ENCODE assay signal across 13 cellular contexts in the genomic region with DNA sequence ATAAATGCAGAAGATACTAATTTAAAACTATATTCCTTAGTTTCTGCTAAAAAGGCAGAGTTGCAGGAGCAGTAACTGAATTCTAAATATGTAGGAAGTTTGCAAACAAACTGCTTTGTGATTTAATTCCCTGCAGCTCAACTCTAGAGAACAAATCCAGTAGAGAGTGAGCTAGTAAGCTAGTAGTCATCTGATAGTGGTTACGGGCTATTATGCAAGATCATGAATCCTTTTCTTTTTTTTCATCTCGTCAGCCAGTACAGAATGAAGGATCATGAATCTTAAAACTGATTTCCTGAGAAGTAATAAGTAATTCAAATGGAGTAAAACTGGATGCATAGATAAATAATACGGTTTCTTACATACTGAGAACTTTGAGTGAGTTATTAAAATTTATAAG. TPM values are rescaled to one million over a fixed set of nuclear protein-coding genes. Genes with fewer than 3 reads are reported as not detected.
DNase-seq lines count a peak whose midpoint lies in the region; TF ChIP-seq lines count a peak whose summit lies in the region.
"Had no signal": no experiment of that assay in that cellular context is flagged by ENCODE, and none has a peak within 500 bp of the region (broad histone marks: within the 10 kb centered on the region; RNA-seq: fewer than 3 reads in every experiment).

No MANE protein-coding gene starts in this region.

- no peak for TF ChIP-seq CTCF in AG09319 (IDR thresholded peaks at IDR 0.05; ENCODE audit: low read depth, low read length)
- TF ChIP-seq CTCF in fibroblast of pulmonary artery (IDR thresholded peaks at IDR 0.05; ENCODE audit: low read length, missing control alignments), result no peak
- TF ChIP-seq CTCF in endodermal cell (conservative IDR thresholded peaks at IDR 0.05), result no peak

- H3K9me3 Mint-ChIP-seq in endodermal cell, result no peaks in the 10 kb centered on the region
- H3K9me3 Mint-ChIP-seq: activated naive CD4-positive, alpha-beta T cell treated with anti-CD3 and anti-CD28 coated beads for 36 hours; CD4-positive, alpha-beta memory T cell; natural killer cell treated with Interleukin-12 subunit alpha and Interleukin-12 subunit beta and Interleukin-15 and Interleukin-18, amount 100 ng/mL, for 72 hours had no signal

- H3K36me3 Mint-ChIP-seq in endodermal cell (ENCODE audit: low read depth), result peaks cover 16% of the 10 kb centered on the region

- whole genome bisulfite sequencing in endodermal cell (ENCODE audit: insufficient coverage in 1 of 2, insufficient read length in 1 of 2), 2 experiments, result 97% methylated on average over 3 of the region's 3 CpGs

- peaks cover 36% of the 10 kb centered on the region for H3K36me3 ChIP-seq in endodermal cell (ENCODE audit: control insufficient read depth, insufficient read depth, low read length)

- H3K9ac ChIP-seq in endodermal cell (ENCODE audit: extremely low read depth, low read length, poor library complexity, severe bottlenecking), result no peak overlapping the region

- peaks cover 12% of the 10 kb centered on the region for H3K4me1 Mint-ChIP-seq in endodermal cell

- H3K4me3 ChIP-seq in fibroblast of pulmonary artery (replicated peaks; ENCODE audit: low read depth, low read length) (no peak overlapping the region), endodermal cell (ENCODE audit: low read length) (no peak overlapping the region)
- H3K4me3 ChIP-seq: gastroesophageal sphincter, skin epidermis had no signal

- H3K9me3 ChIP-seq in endodermal cell (ENCODE audit: control insufficient read depth, low read length), result no peaks in the 10 kb centered on the region
- H3K9me3 ChIP-seq: gastroesophageal sphincter had no signal

- H3K4me1 ChIP-seq in endodermal cell (ENCODE audit: control insufficient read depth, insufficient read depth, low read length), result peaks cover 4% of the 10 kb centered on the region

- H3K27me3 Mint-ChIP-seq in endodermal cell (ENCODE audit: insufficient read depth), result no peaks in the 10 kb centered on the region
- H3K27me3 Mint-ChIP-seq: CD4-positive, alpha-beta memory T cell; natural killer cell treated with Interleukin-12 subunit alpha and Interleukin-12 subunit beta and Interleukin-15 and Interleukin-18, amount 100 ng/mL, for 72 hours had no signal

- no peak overlapping the region for H3K27ac ChIP-seq in endodermal cell (ENCODE audit: low read depth, low read length)
- H3K27ac ChIP-seq: gastroesophageal sphincter had no signal

- no peak overlapping the region for H3K27ac Mint-ChIP-seq in endodermal cell
- H3K27ac Mint-ChIP-seq: activated naive CD4-positive, alpha-beta T cell treated with anti-CD3 and anti-CD28 coated beads for 36 hours; natural killer cell treated with Interleukin-12 subunit alpha and Interleukin-12 subunit beta and Interleukin-15 and Interleukin-18, amount 100 ng/mL, for 72 hours had no signal

- in situ Hi-C loops in SK-MEL-5 (cut with HindIII; ENCODE audit: low pct_unique_long_range_greater_than_20kb, low sequenced_read_pairs), result no loop called here

- DNase-seq in AG09319 (ENCODE audit: extremely low read depth, low read depth) (peak; percentile 30), GM04504 (ENCODE audit: low read depth) (peak; percentile 17), SK-MEL-5 (ENCODE audit: low read depth, low spot score) (peak; percentile 10), fibroblast of pulmonary artery (ENCODE audit: low read depth) (peak; percentile 70), NCI-H526 (lab: John Stamatoyannopoulos, UW) (no peak), NCI-H510A treated with DMSO at 0.1 percent for 48 hours (lab: John Stamatoyannopoulos, UW) (no peak), endodermal cell (no peak)
- DNase-seq in activated CD4-positive, alpha-beta T cell treated with anti-CD3 and anti-CD28 coated beads, Interleukin-2, amount 50 U/mL, for 4 hours, result no peak
- DNase-seq: activated naive CD4-positive, alpha-beta T cell treated with anti-CD3 and anti-CD28 coated beads for 36 hours; CD4-positive, alpha-beta memory T cell had no signal

- H3K27me3 ChIP-seq in endodermal cell (ENCODE audit: control insufficient read depth, insufficient read depth, low read length, poor library complexity, severe bottlenecking), result no peaks in the 10 kb centered on the region
- H3K27me3 ChIP-seq: gastroesophageal sphincter had no signal

- H3K4me3 Mint-ChIP-seq in endodermal cell, result no peak overlapping the region
- H3K4me3 Mint-ChIP-seq: activated naive CD4-positive, alpha-beta T cell treated with anti-CD3 and anti-CD28 coated beads for 36 hours; CD4-positive, alpha-beta memory T cell; natural killer cell treated with Interleukin-12 subunit alpha and Interleukin-12 subunit beta and Interleukin-15 and Interleukin-18, amount 100 ng/mL, for 72 hours had no signal

RNA-seq across cellular contexts. Expression of gene DPH5, which starts 3.3 kb away (rescaled TPM):
- 46.8 and 48.3 TPM in 2 replicates for total RNA-seq in SK-MEL-5 (2014; rRNA removed; shearing (Covaris generic))
- 51.9 and 64.9 TPM in 2 replicates for polyA plus RNA-seq in SK-MEL-5 (2015; cell fraction: cytosol; rRNA removed)
- polyA plus RNA-seq in SK-MEL-5 (2015; cell fraction: nucleus; rRNA removed), result 33.0 and 50.5 TPM in 2 replicates
- total RNA-seq in endodermal cell, result 10 to 100 TPM; 38.7 to 40.4 TPM
- 56.0 TPM for polyA plus RNA-seq in endodermal cell (2013, experiment 1 of 2)
- 47.3 TPM for polyA plus RNA-seq in endodermal cell (2013, experiment 2 of 2)

Comparison
In these comparisons a context has a peak if more than half of its experiments do, and no peak if none do; other contexts are left out.
1. DNase-seq: peak in AG09319 (single experiment), GM04504 (single experiment), SK-MEL-5 (single experiment) and fibroblast of pulmonary artery (single experiment); none in NCI-H526 (0 of 2), NCI-H510A treated with DMSO at 0.1 percent for 48 hours (single experiment), activated CD4-positive, alpha-beta T cell treated with anti-CD3 and anti-CD28 coated beads, Interleukin-2, amount 50 U/mL, for 4 hours (0 of 2) and endodermal cell (single experiment).